Comparison of ENCODE assay signal across 17 cellular contexts in genomic region chr20:44010162-44010704, GRCh38.
DNase-seq lines count a peak whose midpoint lies in the region; ATAC-seq and TF ChIP-seq lines count a peak whose summit lies in the region.
"Had no signal": no experiment of that assay in that cellular context is flagged by ENCODE, and none has a peak within 500 bp of the region (broad histone marks: within the 10 kb centered on the region; RNA-seq: fewer than 3 reads in every experiment).

No MANE protein-coding gene starts in this region.

- H3K9me3 ChIP-seq in A673 (ENCODE audit: low read depth, low read length, poor library complexity, severe bottlenecking) = no peaks in the 10 kb centered on the region
- no peaks in the 10 kb centered on the region for H3K9me3 ChIP-seq in sigmoid colon
- H3K9me3 ChIP-seq: neutrophil, transverse colon had no signal

- H3K4me3 ChIP-seq in A673 (ENCODE audit: low read depth, low read length, poor library complexity, severe bottlenecking) (no peak overlapping the region), sigmoid colon (no peak overlapping the region)
- H3K4me3 ChIP-seq: transverse colon had no signal

- no peak for TF ChIP-seq EP300 in sigmoid colon (IDR thresholded peaks at IDR 0.05)

- peak; percentile 23 for DNase-seq in NCI-H1092 treated with DMSO at 0.1 percent for 48 hours (lab: John Stamatoyannopoulos, UW)
- DNase-seq in NCI-H1092 (lab: John Stamatoyannopoulos, UW) = no peak
- peak; percentile 55 for DNase-seq in A673 (ENCODE audit: low spot score)
- DNase-seq in NCI-H1105 (lab: John Stamatoyannopoulos, UW) = peak; percentile 82
- no peak for DNase-seq in GM10248 (ENCODE audit: extremely low spot score)
- no peak for DNase-seq in sigmoid colon
- DNase-seq: activated effector memory CD4-positive, alpha-beta T cell treated with anti-CD3 and anti-CD28 coated beads, Interleukin-2, amount 50 U/mL, for 16 hours; cerebellar nuclear complex; effector CD4-positive, alpha-beta T cell; glutamatergic neuron; GOT3; IMR-90; transverse colon had no signal

- no peak for TF ChIP-seq POLR2A in sigmoid colon (IDR thresholded peaks at IDR 0.05)

- intact Hi-C loops in A673 (cut with micrococcal nuclease; ENCODE audit: unreplicated experiment) (no loop called here), sigmoid colon (cut with DNase I) (loop anchor here (10.0 kb wide), 1 partner anchor 185 kb away; no protein-coding TSS in a partner anchor)

- 33 to 60% methylated on average over 9 of the region's 9 CpGs for WGBS in sigmoid colon, 2 donors

- no peak for TF ChIP-seq CTCF in A673 (conservative IDR thresholded peaks at IDR 0.05; ENCODE audit: low read depth, low read length)
- no peak for TF ChIP-seq CTCF in GM10248 (IDR thresholded peaks at IDR 0.05; ENCODE audit: control extremely low read depth, extremely low read depth, low read depth, missing control alignments)
- no peak for TF ChIP-seq CTCF in sigmoid colon (IDR thresholded peaks at IDR 0.05)

- CTCF ChIA-PET in A673 (lab: Charles Lee) (no interaction called here), GM10248 (lab: Yijun Ruan, JAX) (interaction anchor here (1.6 kb wide), 1 partner anchor 12 kb away, joined by 4 read pairs; no protein-coding TSS in a partner anchor)

- peaks cover 38% of the 10 kb centered on the region for H3K4me1 ChIP-seq in A673 (ENCODE audit: insufficient read depth, low read length, poor library complexity, severe bottlenecking)
- peaks cover 0 to 14% (median 8%) of the 10 kb centered on the region in 4 donors for H3K4me1 ChIP-seq in sigmoid colon

- no peak for ATAC-seq in SK-N-SH treated with all-trans-retinoic acid at 6 μM for 48 hours
- ATAC-seq in HG03097 (IDR thresholded peaks at IDR 0.05; ENCODE audit: low FRiP score, unreplicated experiment) = no peak

- POLR2A ChIA-PET in A673 (lab: Charles Lee; ENCODE audit: low non-redundant PET) (no interaction called here), GM10248 (lab: Yijun Ruan, JAX) (no interaction called here)

- peaks cover 15% of the 10 kb centered on the region for H3K36me3 ChIP-seq in A673 (ENCODE audit: insufficient read depth, low read length, poor library complexity, severe bottlenecking)
- no peaks in the 10 kb centered on the region for H3K36me3 ChIP-seq in sigmoid colon
- H3K36me3 ChIP-seq: neutrophil, transverse colon had no signal

- BruUV-seq in A673 (replicated peaks; lab: Mats Ljungman, UMichigan) = no TSS peak

- H3K27ac ChIP-seq in A673 (ENCODE audit: low read depth, low read length, poor library complexity, severe bottlenecking) (no peak overlapping the region), sigmoid colon (no peak overlapping the region)
- H3K27ac ChIP-seq: 22Rv1, neutrophil had no signal

- no peaks in the 10 kb centered on the region for H3K27me3 ChIP-seq in A673 (replicated peaks; ENCODE audit: insufficient read depth, low read depth, low read length, poor library complexity)
- no peaks in the 10 kb centered on the region for H3K27me3 ChIP-seq in sigmoid colon
- H3K27me3 ChIP-seq: transverse colon had no signal

TF ChIP-seq in SK-N-SH treated with all-trans-retinoic acid at 6 μM for 48 hours, 23 proteins besides CTCF, POLR2A, EP300 and RAD21:
- TF ChIP-seq ISL1 (CRISPR knock-in tag; IDR thresholded peaks at IDR 0.05) (peak; percentile 59), PATZ1 (CRISPR knock-in tag; IDR thresholded peaks at IDR 0.05; ENCODE audit: borderline replicate concordance) (no peak), TSHZ2 (CRISPR knock-in tag; IDR thresholded peaks at IDR 0.05) (no peak), ZFP30 (CRISPR knock-in tag; IDR thresholded peaks at IDR 0.05) (no peak), ESRRG (CRISPR knock-in tag; IDR thresholded peaks at IDR 0.05) (0 out of 2 replicates have a peak, but pooled peaks have one; percentile 5), CREB5 (CRISPR knock-in tag; IDR thresholded peaks at IDR 0.05; ENCODE audit: low read depth) (no peak), GLIS3 (CRISPR knock-in tag; IDR thresholded peaks at IDR 0.05) (no peak), CSRNP3 (CRISPR knock-in tag; IDR thresholded peaks at IDR 0.05) (no peak), TCF4 (CRISPR knock-in tag; IDR thresholded peaks at IDR 0.05; ENCODE audit: borderline replicate concordance) (peak; percentile 43; the same call in 1 of the 2 replicates)

Comparison
In these comparisons a context has a peak if more than half of its experiments do, and no peak if none do; other contexts are left out.
1. DNase-seq: peak in NCI-H1092 treated with DMSO at 0.1 percent for 48 hours (single experiment), A673 (single experiment) and NCI-H1105 (single experiment); none in NCI-H1092 (single experiment), GM10248 (single experiment) and sigmoid colon (single experiment).